In the genomic region with DNA sequence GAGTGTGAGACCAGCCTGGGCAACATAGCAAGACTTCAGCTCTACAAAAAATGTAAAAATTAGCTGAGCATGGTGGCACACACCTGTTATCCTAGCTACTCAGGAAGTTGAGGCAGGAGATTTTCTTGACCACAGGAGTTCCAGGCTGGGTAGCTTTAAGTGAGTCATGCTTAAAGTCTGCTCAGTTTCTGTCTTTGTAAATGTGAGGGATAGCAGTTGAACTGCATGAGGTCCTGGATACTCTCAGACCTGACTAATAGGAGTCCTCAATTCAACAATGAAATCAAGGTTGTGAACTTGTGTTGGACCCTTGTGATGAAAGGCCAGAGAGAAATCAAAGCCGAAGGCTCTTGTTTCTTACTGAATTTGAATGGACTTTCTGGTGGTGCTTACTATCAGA, we compare ENCODE assay signal across 12 cellular contexts. TPM values are rescaled to one million over a fixed set of nuclear protein-coding genes. Genes with fewer than 3 reads are reported as not detected.
DNase-seq lines count a peak whose midpoint lies in the region; ATAC-seq, FAIRE-seq and TF ChIP-seq lines count a peak whose summit lies in the region.
"Had no signal": no experiment of that assay in that cellular context is flagged by ENCODE, and none has a peak within 500 bp of the region (broad histone marks: within the 10 kb centered on the region; RNA-seq: fewer than 3 reads in every experiment).

No MANE protein-coding gene starts in this region.

- peak overlapping the region; percentile 92 for H3K4me2 ChIP-seq in skeletal muscle satellite cell (ENCODE audit: low read length)

- peak; percentile 96 for FAIRE-seq in RCC 7860 (lab: Jason Lieb, UNC)
- FAIRE-seq: GM19239 had no signal

- DNase-seq in left ventricle myocardium inferior, result no peak
- no peak for DNase-seq in left ventricle myocardium superior
- DNase-seq in RCC 7860 (ENCODE audit: low spot score), result peak; percentile 70
- DNase-seq in fibroblast of mammary gland (ENCODE audit: low read depth), result peak; percentile 40
- DNase-seq in immature natural killer cell, result no peak
- no peak for DNase-seq in NCI-H2196 (lab: John Stamatoyannopoulos, UW; ENCODE audit: unreplicated experiment)
- DNase-seq: esophagus squamous epithelium, NCI-H2029 had no signal

- H3K27ac ChIP-seq in left ventricle myocardium inferior (replicated peaks), result peak overlapping the region; percentile 89
- H3K27ac ChIP-seq: transverse colon had no signal

- no peaks in the 10 kb centered on the region for H3K36me3 Mint-ChIP-seq in immature natural killer cell

- no peak overlapping the region for H3K9ac ChIP-seq in skeletal muscle satellite cell (ENCODE audit: low read depth, low read length)

- no peaks in the 10 kb centered on the region for H3K27me3 ChIP-seq in left ventricle myocardium inferior (ENCODE audit: low read depth)
- no peaks in the 10 kb centered on the region for H3K27me3 ChIP-seq in skeletal muscle satellite cell (ENCODE audit: control insufficient read depth, insufficient read depth, low read length)
- H3K27me3 ChIP-seq: esophagus squamous epithelium had no signal

- TF ChIP-seq CTCF in left ventricle myocardium inferior (IDR thresholded peaks at IDR 0.05; ENCODE audit: borderline replicate concordance), result no peak
- TF ChIP-seq CTCF in fibroblast of mammary gland (conservative IDR thresholded peaks at IDR 0.05; ENCODE audit: control insufficient read depth, insufficient read depth, low read depth, low read length), result no peak

- H3K27me3 Mint-ChIP-seq in immature natural killer cell (ENCODE audit: low read depth in 3 of 3), result peaks cover 0 to 9% (median 2%) of the 10 kb centered on the region in 3 donors

- ATAC-seq in left ventricle myocardium superior (no peak), GM21515 (IDR thresholded peaks at IDR 0.05; ENCODE audit: unreplicated experiment) (no peak)

- H3K27ac Mint-ChIP-seq in immature natural killer cell, result no peak overlapping the region

- H3K4me1 Mint-ChIP-seq in immature natural killer cell, result peaks cover 0 to 5% of the 10 kb centered on the region in 2 donors

- H3K4me1 ChIP-seq in left ventricle myocardium inferior (peaks cover 24% of the 10 kb centered on the region), skeletal muscle satellite cell (ENCODE audit: control insufficient read depth, insufficient read depth, low read length) (peaks cover 23% of the 10 kb centered on the region)
- H3K4me1 ChIP-seq: transverse colon had no signal

- peak overlapping the region; percentile 77 for H3K4me3 ChIP-seq in left ventricle myocardium inferior
- H3K4me3 ChIP-seq in fibroblast of mammary gland (ENCODE audit: control insufficient read depth, low read depth, low read length), result no peak overlapping the region
- H3K4me3 ChIP-seq in skeletal muscle satellite cell (ENCODE audit: low read length), result no peak overlapping the region

- no peaks in the 10 kb centered on the region for H3K9me3 Mint-ChIP-seq in immature natural killer cell

- H3K36me3 ChIP-seq in left ventricle myocardium inferior (no peaks in the 10 kb centered on the region), skeletal muscle satellite cell (ENCODE audit: insufficient read depth, low read length) (no peaks in the 10 kb centered on the region)
- H3K36me3 ChIP-seq: esophagus squamous epithelium, transverse colon had no signal

- no peaks in the 10 kb centered on the region for H3K9me3 ChIP-seq in left ventricle myocardium inferior (replicated peaks)
- no peaks in the 10 kb centered on the region for H3K9me3 ChIP-seq in skeletal muscle satellite cell (replicated peaks; ENCODE audit: low read length)
- H3K9me3 ChIP-seq: esophagus squamous epithelium, transverse colon had no signal

- intact Hi-C loops in left ventricle myocardium inferior (cut with micrococcal nuclease) (no loop called here), left ventricle myocardium superior (cut with micrococcal nuclease) (no loop called here)

- peak overlapping the region in 2 of 5 donors; percentile 31 to 43 for H3K4me3 Mint-ChIP-seq in immature natural killer cell

RNA-seq across cellular contexts. Expression of gene STARD8, which starts 45.2 kb away (rescaled TPM):
- total RNA-seq in left ventricle myocardium inferior, result 9.3 TPM
- 10.5 TPM for total RNA-seq in left ventricle myocardium superior
- total RNA-seq in skeletal muscle satellite cell (2012; rRNA removed), result 0.76 and 0.87 TPM in 2 replicates
- under 1 TPM in 2 of 3 donors, not detected in 1; 0.22 to 0.27 TPM for polyA plus RNA-seq in immature natural killer cell

Comparison
In these comparisons a context has a peak if more than half of its experiments do, and no peak if none do; other contexts are left out.
1. DNase-seq: peak in RCC 7860 (single experiment) and fibroblast of mammary gland (single experiment); none in left ventricle myocardium inferior (single experiment), left ventricle myocardium superior (single experiment), immature natural killer cell (0 of 3) and NCI-H2196 (single experiment).